31 cellular contexts compared by ENCODE assay signal in the genomic region with DNA sequence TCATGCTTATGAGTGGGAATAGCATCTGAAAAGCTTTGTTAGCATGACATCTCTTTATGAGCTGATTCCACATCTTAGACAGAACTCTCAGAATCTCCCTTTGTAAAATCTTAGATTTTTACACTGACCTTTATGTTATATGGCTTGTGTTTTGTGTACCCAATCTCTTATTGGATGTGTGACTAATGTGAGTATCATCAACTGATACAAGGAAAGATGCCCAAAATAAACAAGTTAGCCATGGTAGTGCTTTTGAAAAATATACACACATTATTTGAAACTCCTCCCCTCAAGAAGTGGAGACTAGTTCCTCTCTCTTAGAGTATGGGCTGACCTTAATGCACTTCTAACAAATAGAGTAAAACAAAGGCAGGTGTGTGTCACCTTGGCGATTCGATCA.
"Had no signal": no experiment of that assay in that cellular context is flagged by ENCODE, and none has a peak within 500 bp of the region (broad histone marks: within the 10 kb centered on the region; RNA-seq: fewer than 3 reads in every experiment).

No MANE protein-coding gene starts in this region.

- ATAC-seq: esophagus mucosa; foreskin keratinocyte; gastroesophageal sphincter; heart left ventricle; left lobe of liver; mucosa of descending colon; natural killer cell treated with Interleukin-12 subunit alpha and Interleukin-12 subunit beta and Interleukin-15 and Interleukin-18, amount 100 ng/mL, for 72 hours; right lobe of liver; stimulated activated naive CD8-positive, alpha-beta T cell treated with anti-CD3 and anti-CD28 coated beads, Interleukin-15, amount 100 ng/mL, for 72 hours; upper lobe of right lung had no signal

- H3K27ac Mint-ChIP-seq: mesothelial cell of epicardium; naive B cell; natural killer cell treated with Interleukin-12 subunit alpha and Interleukin-12 subunit beta and Interleukin-15 and Interleukin-18, amount 100 ng/mL, for 72 hours; neural progenitor cell; progenitor cell of endocrine pancreas; stimulated activated naive CD8-positive, alpha-beta T cell treated with anti-CD3 and anti-CD28 coated beads, Interleukin-15, amount 100 ng/mL, for 72 hours had no signal

- H2AFZ ChIP-seq: hepatocyte, neural progenitor cell, parathyroid adenoma had no signal

- H3K4me1 Mint-ChIP-seq: naive B cell; stimulated activated naive CD8-positive, alpha-beta T cell treated with anti-CD3 and anti-CD28 coated beads, Interleukin-15, amount 100 ng/mL, for 72 hours had no signal

- H3K9me3 ChIP-seq: gastroesophageal sphincter, heart left ventricle, mucosa of descending colon, right lobe of liver, suprapubic skin, transverse colon, upper lobe of right lung, uterus had no signal

- H3K36me3 Mint-ChIP-seq: mesothelial cell of epicardium; naive B cell; natural killer cell treated with Interleukin-12 subunit alpha and Interleukin-12 subunit beta and Interleukin-15 and Interleukin-18, amount 100 ng/mL, for 72 hours; neural progenitor cell had no signal

- H3K79me2 ChIP-seq: hepatocyte, parathyroid adenoma had no signal

- H3K36me3 ChIP-seq: gastroesophageal sphincter, heart left ventricle, neural progenitor cell, right lobe of liver, suprapubic skin, transverse colon, upper lobe of right lung, uterus had no signal

- H3K27me3 Mint-ChIP-seq: naive B cell; natural killer cell treated with Interleukin-12 subunit alpha and Interleukin-12 subunit beta and Interleukin-15 and Interleukin-18, amount 100 ng/mL, for 72 hours; progenitor cell of endocrine pancreas; stimulated activated naive CD8-positive, alpha-beta T cell treated with anti-CD3 and anti-CD28 coated beads, Interleukin-15, amount 100 ng/mL, for 72 hours had no signal

- H3K4me2 ChIP-seq: hepatocyte, neural progenitor cell, smooth muscle cell had no signal

- H3K4me1 ChIP-seq: foreskin keratinocyte, gastroesophageal sphincter, heart left ventricle, parathyroid adenoma, right lobe of liver, suprapubic skin, transverse colon, upper lobe of right lung, uterus had no signal

- H3K4me3 ChIP-seq: dorsolateral prefrontal cortex, gastroesophageal sphincter, heart left ventricle, hepatocyte, lung, mucosa of descending colon, neural progenitor cell, right lobe of liver, smooth muscle cell, suprapubic skin, transverse colon, upper lobe of right lung, uterus had no signal

- H3K27me3 ChIP-seq: foreskin keratinocyte, gastroesophageal sphincter, heart left ventricle, hepatocyte, neural progenitor cell, right lobe of liver, suprapubic skin, transverse colon, upper lobe of right lung, uterus had no signal

- H3K9ac ChIP-seq: neural progenitor cell, parathyroid adenoma had no signal

- DNase-seq: dorsolateral prefrontal cortex; effector CD4-positive, alpha-beta T cell; foreskin keratinocyte; heart left ventricle; kidney; mesenchymal stem cell; mucosa of descending colon; naive B cell; right lobe of liver; stimulated activated CD4-positive, alpha-beta T cell treated with anti-CD3 and anti-CD28 coated beads, Interleukin-12 subunit alpha, Interleukin-12 subunit beta, amount 100 ng/mL, for 4 hours; stimulated activated CD4-positive, alpha-beta T cell treated with anti-CD3 and anti-CD28 coated beads, Interleukin-1b, Interleukin-23, amount 100 ng/mL, for 48 hours; stimulated activated CD4-positive, alpha-beta T cell treated with anti-CD3 and anti-CD28 coated beads, Interleukin-4, amount 100 ng/mL, for 1 hour; stimulated activated CD8-positive, alpha-beta memory T cell treated with anti-CD3 and anti-CD28 coated beads, Interleukin-4, amount 100 ng/mL, for 48 hours; stimulated activated naive CD4-positive, alpha-beta T cell; stimulated activated naive CD8-positive, alpha-beta T cell treated with anti-CD3 and anti-CD28 coated beads, Interleukin-15, amount 100 ng/mL, for 72 hours; transverse colon; upper lobe of right lung; uterus had no signal

- H3K27ac ChIP-seq: dorsolateral prefrontal cortex, epithelial cell of prostate, foreskin keratinocyte, gastroesophageal sphincter, heart left ventricle, hepatocyte, neural progenitor cell, parathyroid adenoma, right lobe of liver, suprapubic skin, transverse colon, upper lobe of right lung, uterus had no signal

- H3K4me3 Mint-ChIP-seq: mesothelial cell of epicardium; naive B cell; natural killer cell treated with Interleukin-12 subunit alpha and Interleukin-12 subunit beta and Interleukin-15 and Interleukin-18, amount 100 ng/mL, for 72 hours; neural progenitor cell; stimulated activated naive CD8-positive, alpha-beta T cell treated with anti-CD3 and anti-CD28 coated beads, Interleukin-15, amount 100 ng/mL, for 72 hours had no signal
